11 cellular contexts compared by ENCODE assay signal in genomic region chr2:25331686-25332365, GRCh38.
DNase-seq lines count a peak whose midpoint lies in the region; ATAC-seq and TF ChIP-seq lines count a peak whose summit lies in the region.
"Had no signal": no experiment of that assay in that cellular context is flagged by ENCODE, and none has a peak within 500 bp of the region (broad histone marks: within the 10 kb centered on the region; RNA-seq: fewer than 3 reads in every experiment).

No MANE protein-coding gene starts in this region.

- no peak for TF ChIP-seq CTCF in epithelial cell of esophagus (IDR thresholded peaks at IDR 0.05; ENCODE audit: insufficient read depth, low read depth, low read length, missing control alignments)

- no peak for ATAC-seq in HG02759 (IDR thresholded peaks at IDR 0.05; ENCODE audit: unreplicated experiment)
- ATAC-seq: HCT116 had no signal

- H3K4me3 ChIP-seq in epithelial cell of esophagus (ENCODE audit: low read length) = no peak overlapping the region

- peak; percentile 76 to 80 for DNase-seq in activated CD4-positive, alpha-beta T cell treated with anti-CD3 and anti-CD28 coated beads for 4 hours
- no peak for DNase-seq in activated CD4-positive, alpha-beta T cell treated with anti-CD3 and anti-CD28 coated beads for 1 hour
- DNase-seq in activated T-cell treated with anti-CD3 and anti-CD28 coated beads for 4 hours (peak; percentile 71), epithelial cell of esophagus (ENCODE audit: low read depth) (peak; percentile 40), NOMO-1 treated with DMSO at 0.1 percent for 48 hours (lab: John Stamatoyannopoulos, UW; ENCODE audit: unreplicated experiment) (no peak), NCI-H1417 (lab: John Stamatoyannopoulos, UW) (no peak)
- peak; percentile 68 for DNase-seq in stimulated activated CD8-positive, alpha-beta memory T cell treated with anti-CD3 and anti-CD28 coated beads, Interleukin-12 subunit alpha, Interleukin-12 subunit beta, amount 100 ng/mL, for 4 hours (ENCODE audit: low read depth)
- DNase-seq: activated gamma-delta T cell treated with Interleukin-2 at 50 U/mL for 16 hours, NCI-H524 had no signal

Comparison
In these comparisons a context has a peak if more than half of its experiments do, and no peak if none do; other contexts are left out.
1. DNase-seq: peak in activated CD4-positive, alpha-beta T cell treated with anti-CD3 and anti-CD28 coated beads for 4 hours (2 of 2), activated T-cell treated with anti-CD3 and anti-CD28 coated beads for 4 hours (single experiment), epithelial cell of esophagus (single experiment) and stimulated activated CD8-positive, alpha-beta memory T cell treated with anti-CD3 and anti-CD28 coated beads, Interleukin-12 subunit alpha, Interleukin-12 subunit beta, amount 100 ng/mL, for 4 hours (single experiment); none in activated CD4-positive, alpha-beta T cell treated with anti-CD3 and anti-CD28 coated beads for 1 hour (single experiment), NOMO-1 treated with DMSO at 0.1 percent for 48 hours (single experiment) and NCI-H1417 (0 of 3).